8 cellular contexts compared by ENCODE assay signal in genomic region chr16:96935-97381, GRCh38. TPM values are rescaled to one million over a fixed set of nuclear protein-coding genes. Genes with fewer than 3 reads are reported as not detected.
DNase-seq lines count a peak whose midpoint lies in the region; ATAC-seq and TF ChIP-seq lines count a peak whose summit lies in the region.

No MANE protein-coding gene starts in this region.

- H3K4ac ChIP-seq in neuronal stem cell (ENCODE audit: low read length) = no peak overlapping the region

- H3K9ac ChIP-seq in neuronal stem cell (ENCODE audit: low read depth, low read length, poor library complexity) = no peak overlapping the region

- peak; percentile 78 for ATAC-seq in GM21423 (IDR thresholded peaks at IDR 0.05; ENCODE audit: unreplicated experiment)

- H3K23ac ChIP-seq in neuronal stem cell (ENCODE audit: low read depth, low read length, poor library complexity) = no peak overlapping the region

- H3K9me3 ChIP-seq in neuronal stem cell (replicated peaks in 1 of 2; ENCODE audit: control insufficient read depth in 2 of 2, insufficient read depth in 1 of 2, low read depth in 1 of 2, low read length in 2 of 2) = no peaks in the 10 kb centered on the region
- no peaks in the 10 kb centered on the region for H3K9me3 ChIP-seq in testis

- no peak overlapping the region for H2BK5ac ChIP-seq in neuronal stem cell (ENCODE audit: low read length)

- no peak overlapping the region for H3K14ac ChIP-seq in neuronal stem cell (ENCODE audit: low read length)

- H4K8ac ChIP-seq in neuronal stem cell (ENCODE audit: low read depth, low read length) = no peak overlapping the region

- no peak overlapping the region for H2AFZ ChIP-seq in neuronal stem cell (ENCODE audit: low read length)

- H3K79me1 ChIP-seq in neuronal stem cell (ENCODE audit: low read depth, low read length) = peaks cover 2% of the 10 kb centered on the region

- H2AK5ac ChIP-seq in neuronal stem cell (ENCODE audit: low read depth, low read length) = no peak overlapping the region

- no peak overlapping the region for H4K91ac ChIP-seq in neuronal stem cell (ENCODE audit: low read depth, low read length, poor library complexity)

- H3K27me3 ChIP-seq in neuronal stem cell (ENCODE audit: control insufficient read depth in 3 of 3, insufficient read depth in 3 of 3, low read depth in 1 of 3, low read length in 3 of 3) = no peaks in the 10 kb centered on the region
- no peaks in the 10 kb centered on the region for H3K27me3 ChIP-seq in testis

- no peak overlapping the region for H3K27ac ChIP-seq in neuronal stem cell (replicated peaks; ENCODE audit: low read length)
- H3K27ac ChIP-seq in testis = no peak overlapping the region

- H3K18ac ChIP-seq in neuronal stem cell (ENCODE audit: low read length) = no peak overlapping the region

- WGBS in neuronal stem cell (ENCODE audit: extremely low coverage in 2 of 2, insufficient read length in 2 of 2, insufficient replicate concordance in 1 of 2), 2 donors = no CpG with 5 or more reads among the region's 11 CpGs
- WGBS in testis, 2 donors = 14 to 21% methylated on average over 10 to 11 of the region's 11 CpGs

- H3K4me1 ChIP-seq in neuronal stem cell (ENCODE audit: control insufficient read depth in 2 of 2, insufficient read depth in 1 of 2, low read depth in 1 of 2, low read length in 2 of 2) (no peaks in the 10 kb centered on the region), testis (peaks cover 6% of the 10 kb centered on the region)

- intact Hi-C loops in testis (cut with DNase I; ENCODE audit: low total_unique reads) = no loop called here

- H3K4me3 ChIP-seq in fibroblast of pulmonary artery (replicated peaks; ENCODE audit: low read depth, low read length) (no peak overlapping the region), neuronal stem cell (ENCODE audit: low read length in 2 of 2) (no peak overlapping the region), testis (no peak overlapping the region)

- H3K4me2 ChIP-seq in neuronal stem cell (ENCODE audit: insufficient read depth, low read length, poor library complexity, severe bottlenecking) = no peak overlapping the region

- H2BK12ac ChIP-seq in neuronal stem cell (ENCODE audit: low read length) = no peak overlapping the region

- TF ChIP-seq POLR2A in testis (IDR thresholded peaks at IDR 0.05) = no peak

- TF ChIP-seq CTCF in fibroblast of pulmonary artery (IDR thresholded peaks at IDR 0.05; ENCODE audit: low read length, missing control alignments) (peak; percentile 95), testis (IDR thresholded peaks at IDR 0.05) (peak; percentile 99)

- H2BK15ac ChIP-seq in neuronal stem cell (ENCODE audit: low read length) = no peak overlapping the region

- peaks cover 6 to 19% of the 10 kb centered on the region in 2 donors for H3K36me3 ChIP-seq in neuronal stem cell (replicated peaks in 1 of 2; ENCODE audit: control insufficient read depth in 2 of 2, insufficient read depth in 2 of 2, low read length in 2 of 2)
- no peaks in the 10 kb centered on the region for H3K36me3 ChIP-seq in testis (ENCODE audit: low read depth, missing control alignments)

- DNase-seq in COR-L47 (lab: John Stamatoyannopoulos, UW) = peak; percentile 85
- peak; percentile 92 for DNase-seq in LHCN-M2 (ENCODE audit: low read depth)
- DNase-seq in RPMI8226 = peak; percentile 93
- peak; percentile 76 to 85 for DNase-seq in activated T-helper 1 cell treated with anti-CD3 and anti-CD28 coated beads, Interleukin-2, amount 50 U/mL, for 16 hours (ENCODE audit: low read depth in 1 of 2, low spot score in 1 of 2)
- peak; percentile 86 for DNase-seq in fibroblast of pulmonary artery (ENCODE audit: low read depth)
- DNase-seq in neuronal stem cell (ENCODE audit: low spot score) = peak; percentile 84
- peak; percentile 94 for DNase-seq in testis

- no peak overlapping the region for H2BK120ac ChIP-seq in neuronal stem cell (ENCODE audit: low read depth, low read length)

RNA-seq across cellular contexts. Expression of gene MPG, which starts 18.9 kb away (rescaled TPM):
- 254 and 304 TPM in 2 replicates for total RNA-seq in LHCN-M2 (2014; rRNA removed)
- polyA plus RNA-seq in LHCN-M2 (2012) = 115 TPM
- polyA plus RNA-seq in neuronal stem cell (2013, experiment 1 of 2) = 53.1 TPM
- polyA plus RNA-seq in neuronal stem cell (2013, experiment 2 of 2) = 52.7 TPM
- 10 to 100 TPM; 44.8 to 61.7 TPM for total RNA-seq in testis
- 42.6 TPM for polyA plus RNA-seq in testis (ENCODE audit: insufficient read depth, low read depth, low replicate concordance)

RNA-seq across cellular contexts. Expression of gene RHBDF1, which starts 24.5 kb away (rescaled TPM):
- total RNA-seq in LHCN-M2 (2014; rRNA removed) (91.8 and 93.7 TPM in 2 replicates), testis (10 to 100 TPM; 18.3 to 22.5 TPM)
- 34.3 TPM for polyA plus RNA-seq in LHCN-M2 (2012)
- polyA plus RNA-seq in neuronal stem cell (2013, experiment 1 of 2) = 30.6 TPM
- polyA plus RNA-seq in neuronal stem cell (2013, experiment 2 of 2) = 27.2 TPM
- 15.9 TPM for polyA plus RNA-seq in testis (ENCODE audit: insufficient read depth, low read depth, low replicate concordance)

RNA-seq across cellular contexts. Expression of gene NPRL3, which starts 41.5 kb away (rescaled TPM):
- total RNA-seq in LHCN-M2 (2014; rRNA removed) (11.5 and 21.8 TPM in 2 replicates), testis (10 to 100 TPM; 57.5 to 57.8 TPM)
- polyA plus RNA-seq in LHCN-M2 (2012) = 32.9 TPM
- polyA plus RNA-seq in neuronal stem cell (2013, experiment 1 of 2) = 28.2 TPM
- polyA plus RNA-seq in neuronal stem cell (2013, experiment 2 of 2) = 28.8 TPM
- polyA plus RNA-seq in testis (ENCODE audit: insufficient read depth, low read depth, low replicate concordance) = 73.4 TPM

RNA-seq across cellular contexts. Expression of gene SNRNP25, which starts 43.3 kb away (rescaled TPM):
- total RNA-seq in LHCN-M2 (2014; rRNA removed) (28.1 and 31.8 TPM in 2 replicates), testis (10 to 100 TPM; 12.8 to 17.5 TPM)
- 67.0 TPM for polyA plus RNA-seq in LHCN-M2 (2012)
- 41.3 TPM for polyA plus RNA-seq in neuronal stem cell (2013, experiment 1 of 2)
- polyA plus RNA-seq in neuronal stem cell (2013, experiment 2 of 2) = 39.6 TPM
- 26.9 TPM for polyA plus RNA-seq in testis (ENCODE audit: insufficient read depth, low read depth, low replicate concordance)

RNA-seq across cellular contexts. Expression of gene POLR3K, which starts 43.5 kb away (rescaled TPM):
- 4.0 and 6.7 TPM in 2 replicates for total RNA-seq in LHCN-M2 (2014; rRNA removed)
- 20.5 TPM for polyA plus RNA-seq in LHCN-M2 (2012)
- 26.4 TPM for polyA plus RNA-seq in neuronal stem cell (2013, experiment 1 of 2)
- 26.4 TPM for polyA plus RNA-seq in neuronal stem cell (2013, experiment 2 of 2)
- 1 to 10 TPM; 2.4 to 3.0 TPM for total RNA-seq in testis
- 6.5 TPM for polyA plus RNA-seq in testis (ENCODE audit: insufficient read depth, low read depth, low replicate concordance)
